26 cellular contexts compared by ENCODE assay signal in genomic region chr6:43859213-43859612, GRCh38.
"Had no signal": no experiment of that assay in that cellular context is flagged by ENCODE, and none has a peak within 500 bp of the region (broad histone marks: within the 10 kb centered on the region; RNA-seq: fewer than 3 reads in every experiment).

No MANE protein-coding gene starts in this region.

- H3K27me3 ChIP-seq: ascending aorta, body of pancreas had no signal

- H3K4me1 Mint-ChIP-seq: activated B cell treated with CpG ODN at 0.5 μM for 24 hours; activated CD4-positive, alpha-beta T cell treated with anti-CD3 and anti-CD28 coated beads, Interleukin-2, amount 10 ng/mL, durations not matched to agents 24 days and 14 days; activated CD8-positive, alpha-beta memory T cell treated with anti-CD3 and anti-CD28 coated beads, Interleukin-2, amount 10 ng/mL, durations not matched to agents 7 days and 5 days; activated naive CD8-positive, alpha-beta T cell treated with anti-CD3 and anti-CD28 coated beads, Interleukin-2, amount 50 U/mL, for 24 hours had no signal

- H3K9me3 ChIP-seq: ascending aorta, body of pancreas had no signal

- DNase-seq: activated B cell treated with CpG ODN at 0.5 μM for 24 hours; activated CD4-positive, alpha-beta T cell treated with anti-CD3 and anti-CD28 coated beads for 1 hour; activated CD4-positive, alpha-beta T cell treated with anti-CD3 and anti-CD28 coated beads, Interleukin-2, amount 10 ng/mL, durations not matched to agents 24 days and 14 days; activated CD4-positive, alpha-beta T cell treated with anti-CD3 and anti-CD28 coated beads, Interleukin-2, amount 50 U/mL, for 48 hours; activated CD8-positive, alpha-beta memory T cell treated with anti-CD3 and anti-CD28 coated beads, Interleukin-2, amount 10 ng/mL, durations not matched to agents 7 days and 5 days; activated effector memory CD4-positive, alpha-beta T cell treated with anti-CD3 and anti-CD28 coated beads, Interleukin-2, amount 50 U/mL, for 16 hours; activated naive CD4-positive, alpha-beta T cell treated with Interleukin-2 at 50 U/mL for 16 hours; activated naive CD8-positive, alpha-beta T cell treated with anti-CD3 and anti-CD28 coated beads, Interleukin-2, amount 50 U/mL, for 24 hours; activated T-cell treated with anti-CD3 and anti-CD28 coated beads, Interleukin-2, amount 50 U/mL, for 4 hours; amniotic stem cell; body of pancreas; cerebellar nuclear complex; KG1; NCI-H1092; NCI-H1417; NCI-H1930; NCI-H2171; NCI-H2227 treated with DMSO at 0.1 percent for 48 hours; NCI-H446 treated with DMSO at 0.1 percent for 48 hours; NCI-H748 treated with DMSO at 0.1 percent for 48 hours; PC-3; SHP77 treated with DMSO at 0.1 percent for 48 hours; T-helper 17 cell; T-helper 9 cell had no signal

- H3K36me3 ChIP-seq: ascending aorta had no signal

- H3K36me3 Mint-ChIP-seq: activated CD8-positive, alpha-beta memory T cell treated with anti-CD3 and anti-CD28 coated beads, Interleukin-2, amount 10 ng/mL, durations not matched to agents 7 days and 5 days; activated naive CD4-positive, alpha-beta T cell treated with anti-CD3 and anti-CD28 coated beads, Interleukin-2, amount 50 U/mL, for 72 hours had no signal

- H3K4me3 ChIP-seq: ascending aorta, body of pancreas had no signal

- H3K9me3 Mint-ChIP-seq: activated B cell treated with CpG ODN at 0.5 μM for 24 hours; activated CD4-positive, alpha-beta T cell treated with anti-CD3 and anti-CD28 coated beads, Interleukin-2, amount 10 ng/mL, durations not matched to agents 24 days and 14 days; activated naive CD4-positive, alpha-beta T cell treated with anti-CD3 and anti-CD28 coated beads, Interleukin-2, amount 50 U/mL, for 72 hours; activated naive CD8-positive, alpha-beta T cell treated with anti-CD3 and anti-CD28 coated beads, Interleukin-2, amount 50 U/mL, for 24 hours; activated T-cell treated with anti-CD3 and anti-CD28 coated beads, Interleukin-2, amount 50 U/mL, for 4 hours had no signal

- H3K27ac Mint-ChIP-seq: activated B cell treated with CpG ODN at 0.5 μM for 24 hours; activated CD4-positive, alpha-beta T cell treated with anti-CD3 and anti-CD28 coated beads, Interleukin-2, amount 10 ng/mL, durations not matched to agents 24 days and 14 days; activated CD8-positive, alpha-beta memory T cell treated with anti-CD3 and anti-CD28 coated beads, Interleukin-2, amount 10 ng/mL, durations not matched to agents 7 days and 5 days; activated naive CD4-positive, alpha-beta T cell treated with anti-CD3 and anti-CD28 coated beads, Interleukin-2, amount 50 U/mL, for 72 hours; activated naive CD8-positive, alpha-beta T cell treated with anti-CD3 and anti-CD28 coated beads, Interleukin-2, amount 50 U/mL, for 24 hours; T-helper 17 cell had no signal

- H3K4me1 ChIP-seq: ascending aorta had no signal

- H3K27me3 Mint-ChIP-seq: activated B cell treated with CpG ODN at 0.5 μM for 24 hours; activated CD8-positive, alpha-beta memory T cell treated with anti-CD3 and anti-CD28 coated beads, Interleukin-2, amount 10 ng/mL, durations not matched to agents 7 days and 5 days had no signal

- H3K27ac ChIP-seq: ascending aorta, body of pancreas had no signal

- H3K4me3 Mint-ChIP-seq: activated B cell treated with CpG ODN at 0.5 μM for 24 hours; activated CD4-positive, alpha-beta T cell treated with anti-CD3 and anti-CD28 coated beads, Interleukin-2, amount 10 ng/mL, durations not matched to agents 24 days and 14 days; activated CD8-positive, alpha-beta memory T cell treated with anti-CD3 and anti-CD28 coated beads, Interleukin-2, amount 10 ng/mL, durations not matched to agents 7 days and 5 days; activated naive CD8-positive, alpha-beta T cell treated with anti-CD3 and anti-CD28 coated beads, Interleukin-2, amount 50 U/mL, for 24 hours; activated T-cell treated with anti-CD3 and anti-CD28 coated beads, Interleukin-2, amount 50 U/mL, for 4 hours; T-helper 17 cell had no signal
